18 cellular contexts compared by ENCODE assay signal in the genomic region with DNA sequence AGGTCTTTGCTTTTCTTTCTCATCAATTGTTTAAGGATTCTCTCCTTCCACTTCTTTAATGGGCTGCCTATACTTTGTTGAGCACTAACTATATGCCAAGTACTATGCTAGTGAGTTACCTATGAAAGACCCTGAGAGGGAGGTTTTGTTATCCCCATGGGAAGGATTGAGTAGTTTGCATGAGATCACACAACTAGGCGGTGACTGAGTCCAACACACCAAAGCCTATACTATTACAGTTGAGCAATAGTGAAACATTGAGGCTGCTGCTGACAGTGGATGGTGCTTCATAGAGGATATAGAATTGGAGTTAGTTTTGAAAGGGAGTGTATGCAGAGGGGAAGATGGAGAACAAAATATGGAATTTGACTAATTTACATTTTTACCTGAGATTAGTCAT. TPM values are rescaled to one million over a fixed set of nuclear protein-coding genes. Genes with fewer than 3 reads are reported as not detected.
DNase-seq lines count a peak whose midpoint lies in the region; ATAC-seq, FAIRE-seq and TF ChIP-seq lines count a peak whose summit lies in the region.
"Had no signal": no experiment of that assay in that cellular context is flagged by ENCODE, and none has a peak within 500 bp of the region (broad histone marks: within the 10 kb centered on the region; RNA-seq: fewer than 3 reads in every experiment).

No MANE protein-coding gene starts in this region.

- no peaks in the 10 kb centered on the region for H3K9me3 Mint-ChIP-seq in activated naive CD4-positive, alpha-beta T cell treated with anti-CD3 and anti-CD28 coated beads for 36 hours
- H3K9me3 Mint-ChIP-seq in stimulated activated naive B cell treated with anti-CD40 and anti-IgM and Interleukin-4, amounts not matched to agents 10 μg/mL and 1 μg/mL and 100 μg/mL, for 72 hours = no peaks in the 10 kb centered on the region
- H3K9me3 Mint-ChIP-seq in endodermal cell = peaks cover 2% of the 10 kb centered on the region

- H3K27ac ChIP-seq in endodermal cell (ENCODE audit: low read depth, low read length) = no peak overlapping the region
- H3K27ac ChIP-seq: upper lobe of right lung, VCaP had no signal

- peaks cover 43% of the 10 kb centered on the region for H3K4me1 Mint-ChIP-seq in activated naive CD4-positive, alpha-beta T cell treated with anti-CD3 and anti-CD28 coated beads for 36 hours (ENCODE audit: low read depth)
- H3K4me1 Mint-ChIP-seq in stimulated activated naive B cell treated with anti-CD40 and anti-IgM and Interleukin-4, amounts not matched to agents 10 μg/mL and 1 μg/mL and 100 μg/mL, for 72 hours = peaks cover 13 to 32% of the 10 kb centered on the region in 2 donors
- peaks cover 17% of the 10 kb centered on the region for H3K4me1 Mint-ChIP-seq in endodermal cell

- H3K27ac Mint-ChIP-seq in activated naive CD4-positive, alpha-beta T cell treated with anti-CD3 and anti-CD28 coated beads for 36 hours = no peak overlapping the region
- H3K27ac Mint-ChIP-seq in stimulated activated naive B cell treated with anti-CD40 and anti-IgM and Interleukin-4, amounts not matched to agents 10 μg/mL and 1 μg/mL and 100 μg/mL, for 72 hours = no peak overlapping the region
- H3K27ac Mint-ChIP-seq in endodermal cell = no peak overlapping the region

- intact Hi-C loops in activated naive CD4-positive, alpha-beta T cell treated with anti-CD3 and anti-CD28 coated beads for 36 hours (cut with micrococcal nuclease) = loop anchor here (1.0 kb wide), 1 partner anchor 47 kb away; no protein-coding TSS in a partner anchor

- WGBS in endodermal cell (ENCODE audit: insufficient coverage in 1 of 2, insufficient read length in 1 of 2), 2 experiments = 100% methylated on average over 1 of the region's 1 CpG

- CTCF ChIA-PET in activated naive CD4-positive, alpha-beta T cell treated with anti-CD3 and anti-CD28 coated beads for 36 hours (lab: Charles Lee) = interaction anchor here (1.3 kb wide), 1 partner anchor 127 kb away, joined by 4 read pairs; no protein-coding TSS in a partner anchor

- no peaks in the 10 kb centered on the region for H3K27me3 ChIP-seq in endodermal cell (ENCODE audit: control insufficient read depth, insufficient read depth, low read length, poor library complexity, severe bottlenecking)
- H3K27me3 ChIP-seq: upper lobe of right lung had no signal

- H3K4me3 Mint-ChIP-seq in activated naive CD4-positive, alpha-beta T cell treated with anti-CD3 and anti-CD28 coated beads for 36 hours = no peak overlapping the region
- no peak overlapping the region for H3K4me3 Mint-ChIP-seq in stimulated activated naive B cell treated with anti-CD40 and anti-IgM and Interleukin-4, amounts not matched to agents 10 μg/mL and 1 μg/mL and 100 μg/mL, for 72 hours
- H3K4me3 Mint-ChIP-seq in endodermal cell = no peak overlapping the region

- peak; percentile 87 for ATAC-seq in HG02610 (IDR thresholded peaks at IDR 0.05; ENCODE audit: unreplicated experiment)
- ATAC-seq in HG03520 (IDR thresholded peaks at IDR 0.05; ENCODE audit: unreplicated experiment) = peak; percentile 31
- ATAC-seq in stimulated activated naive B cell treated with anti-CD40 and anti-IgM and Interleukin-4, amounts not matched to agents 10 μg/mL and 1 μg/mL and 100 μg/mL, for 72 hours (replicated peaks) = peak; percentile 47 to 66

- no peaks in the 10 kb centered on the region for H3K36me3 ChIP-seq in endodermal cell (ENCODE audit: control insufficient read depth, insufficient read depth, low read length)
- H3K36me3 ChIP-seq: upper lobe of right lung had no signal

- H3K4me1 ChIP-seq in endodermal cell (ENCODE audit: control insufficient read depth, insufficient read depth, low read length) = peaks cover 5% of the 10 kb centered on the region

- peak; percentile 29 for DNase-seq in activated naive CD4-positive, alpha-beta T cell treated with anti-CD3 and anti-CD28 coated beads for 36 hours
- DNase-seq in activated naive CD4-positive, alpha-beta T cell treated with anti-CD3 and anti-CD28 coated beads, Interleukin-2, amount 50 U/mL, for 16 hours = no peak
- no peak for DNase-seq in stimulated activated naive B cell treated with anti-CD40 and anti-IgM and Interleukin-4, amounts not matched to agents 10 μg/mL and 1 μg/mL and 100 μg/mL, for 72 hours
- no peak for DNase-seq in DMS114 treated with DMSO at 0.1 percent for 48 hours (lab: John Stamatoyannopoulos, UW; ENCODE audit: unreplicated experiment)
- no peak for DNase-seq in GM19239 (ENCODE audit: insufficient read length, low spot score)
- no peak for DNase-seq in endodermal cell
- DNase-seq: hypothalamus; Kasumi-1; NCI-H1436; NCI-H2227 treated with DMSO at 0.1 percent for 48 hours; NK-92 treated with Interleukin-12 subunit alpha and Interleukin-12 subunit beta, amount 100 ng/mL, for 24 hours; nucleus accumbens; stimulated activated CD4-positive, alpha-beta T cell treated with anti-CD3 and anti-CD28 coated beads, Interleukin-4, amount 100 ng/mL, for 4 hours; upper lobe of right lung had no signal

- H3K4me3 ChIP-seq in endodermal cell (ENCODE audit: low read length) = no peak overlapping the region
- H3K4me3 ChIP-seq: upper lobe of right lung had no signal

- no peak for TF ChIP-seq CTCF in endodermal cell (conservative IDR thresholded peaks at IDR 0.05)

- H3K36me3 Mint-ChIP-seq in activated naive CD4-positive, alpha-beta T cell treated with anti-CD3 and anti-CD28 coated beads for 36 hours (ENCODE audit: low read depth) = peaks cover 22% of the 10 kb centered on the region
- H3K36me3 Mint-ChIP-seq in stimulated activated naive B cell treated with anti-CD40 and anti-IgM and Interleukin-4, amounts not matched to agents 10 μg/mL and 1 μg/mL and 100 μg/mL, for 72 hours = peaks cover 10 to 29% of the 10 kb centered on the region in 2 donors
- H3K36me3 Mint-ChIP-seq in endodermal cell (ENCODE audit: low read depth) = no peaks in the 10 kb centered on the region

- no peak overlapping the region for H3K9ac ChIP-seq in endodermal cell (ENCODE audit: extremely low read depth, low read length, poor library complexity, severe bottlenecking)

- no peaks in the 10 kb centered on the region for H3K27me3 Mint-ChIP-seq in activated naive CD4-positive, alpha-beta T cell treated with anti-CD3 and anti-CD28 coated beads for 36 hours (ENCODE audit: low read depth)
- no peaks in the 10 kb centered on the region for H3K27me3 Mint-ChIP-seq in stimulated activated naive B cell treated with anti-CD40 and anti-IgM and Interleukin-4, amounts not matched to agents 10 μg/mL and 1 μg/mL and 100 μg/mL, for 72 hours
- H3K27me3 Mint-ChIP-seq in endodermal cell (ENCODE audit: insufficient read depth) = no peaks in the 10 kb centered on the region

- FAIRE-seq in GM19239 (lab: Jason Lieb, UNC) = no peak
- FAIRE-seq: bronchial epithelial cell had no signal

- H3K9me3 ChIP-seq in endodermal cell (ENCODE audit: control insufficient read depth, low read length) = no peaks in the 10 kb centered on the region
- H3K9me3 ChIP-seq: upper lobe of right lung had no signal

RNA-seq across cellular contexts. Expression of gene NABP1, which starts 15.8 kb away (rescaled TPM):
- total RNA-seq in activated naive CD4-positive, alpha-beta T cell treated with anti-CD3 and anti-CD28 coated beads for 36 hours = 100 to 1,000 TPM in 1 of 2 experiments, 10 to 100 TPM in 1; 97.5 to 101 TPM
- total RNA-seq in endodermal cell = 1 to 10 TPM; 5.8 to 8.7 TPM
- 2.7 TPM for polyA plus RNA-seq in endodermal cell (2013, experiment 1 of 2)
- 1.7 TPM for polyA plus RNA-seq in endodermal cell (2013, experiment 2 of 2)

Comparison
In these comparisons a context has a peak if more than half of its experiments do, and no peak if none do; other contexts are left out.
1. ATAC-seq: peak in every context shown above with its lines; median percentile 87 in HG02610; 56 in stimulated activated naive B cell treated with anti-CD40 and anti-IgM and Interleukin-4, amounts not matched to agents 10 μg/mL and 1 μg/mL and 100 μg/mL, for 72 hours; 31 in HG03520.
2. RNA of gene NABP1, which starts 15.8 kb away (total RNA-seq): 97.5 to 101 TPM in activated naive CD4-positive, alpha-beta T cell treated with anti-CD3 and anti-CD28 coated beads for 36 hours; 5.8 to 8.7 TPM in endodermal cell; every median in the first group is over 10 times any median in the second.